11 cellular contexts compared by ENCODE assay signal in genomic region chr11:67253872-67254624, GRCh38. TPM values are rescaled to one million over a fixed set of nuclear protein-coding genes. Genes with fewer than 3 reads are reported as not detected.
DNase-seq lines count a peak whose midpoint lies in the region; ATAC-seq and TF ChIP-seq lines count a peak whose summit lies in the region.
"Had no signal": no experiment of that assay in that cellular context is flagged by ENCODE, and none has a peak within 500 bp of the region (broad histone marks: within the 10 kb centered on the region; RNA-seq: fewer than 3 reads in every experiment).

No MANE protein-coding gene starts in this region.

- H2AFZ ChIP-seq in Karpas-422 (ENCODE audit: low read length): no peak overlapping the region

- intact Hi-C loops in CD4-positive, alpha-beta T cell (cut with DNase I, micrococcal nuclease): no loop called here
- intact Hi-C loops in CD14-positive monocyte (cut with micrococcal nuclease): no loop called here

- no peaks in the 10 kb centered on the region for H3K79me2 ChIP-seq in Karpas-422 (ENCODE audit: low read length)

- H3K36me3 ChIP-seq in Karpas-422 (ENCODE audit: insufficient read depth, low read length): peaks cover 52% of the 10 kb centered on the region

- no peaks in the 10 kb centered on the region for H3K27me3 Mint-ChIP-seq in CD4-positive, alpha-beta T cell
- H3K27me3 Mint-ChIP-seq in naive B cell (no peaks in the 10 kb centered on the region), CD14-positive monocyte (ENCODE audit: low read depth in 3 of 3) (peaks cover 0 to 2% (median 2%) of the 10 kb centered on the region in 3 donors)

- no peak overlapping the region for H3K4me3 ChIP-seq in Karpas-422 (ENCODE audit: low read length)
- H3K4me3 ChIP-seq: gastroesophageal sphincter had no signal

- no peaks in the 10 kb centered on the region for H3K9me3 ChIP-seq in CD4-positive, alpha-beta T cell (ENCODE audit: control insufficient read depth, low read length)
- H3K9me3 ChIP-seq in Karpas-422 (ENCODE audit: low read length): no peaks in the 10 kb centered on the region
- H3K9me3 ChIP-seq: gastroesophageal sphincter had no signal

- TF ChIP-seq CTCF in CD4-positive, alpha-beta T cell (IDR thresholded peaks at IDR 0.05): no peak
- no peak for TF ChIP-seq CTCF in CD14-positive monocyte (IDR thresholded peaks at IDR 0.05)

- no peak for ATAC-seq in CD4-positive, alpha-beta T cell (ENCODE audit: poor library complexity)
- ATAC-seq in naive B cell (ENCODE audit: low read depth in 2 of 2) (no peak), HG02610 (IDR thresholded peaks at IDR 0.05; ENCODE audit: unreplicated experiment) (no peak), HG02763 (IDR thresholded peaks at IDR 0.05; ENCODE audit: unreplicated experiment) (no peak)

- no peaks in the 10 kb centered on the region for H3K9me2 ChIP-seq in Karpas-422 (replicated peaks; ENCODE audit: insufficient read depth, low read length)

- H3K27ac ChIP-seq in CD4-positive, alpha-beta T cell (ENCODE audit: low read depth, low read length): no peak overlapping the region
- H3K27ac ChIP-seq in Karpas-422 (ENCODE audit: low read length) (no peak overlapping the region), cingulate gyrus (ENCODE audit: low read depth, low read length) (peak overlapping the region; percentile 1)

- H3K4me2 ChIP-seq in Karpas-422 (ENCODE audit: low read depth, low read length, poor library complexity, severe bottlenecking): no peak overlapping the region

- H3K27me3 ChIP-seq in CD4-positive, alpha-beta T cell (ENCODE audit: control insufficient read depth, insufficient read depth, low read length): no peaks in the 10 kb centered on the region
- no peaks in the 10 kb centered on the region for H3K27me3 ChIP-seq in Karpas-422 (ENCODE audit: low read length)
- H3K27me3 ChIP-seq: gastroesophageal sphincter had no signal

- POLR2A ChIA-PET in CD4-positive, alpha-beta T cell (lab: Charles Lee): interaction anchor here (0.6 to 5.3 kb wide), 6 partner anchors 14 to 65 kb away, joined by 3 to 56 read pairs (median 5); partner anchors contain the start of gene ANKRD13D

- CTCF ChIA-PET in CD4-positive, alpha-beta T cell (lab: Charles Lee): interaction anchor here (0.6 to 4.7 kb wide), 8 partner anchors 8 to 173 kb away, joined by 3 to 22 read pairs (median 4); partner anchors contain the start of gene ANKRD13D

- no peak overlapping the region for H3K4me3 Mint-ChIP-seq in CD4-positive, alpha-beta T cell
- H3K4me3 Mint-ChIP-seq in naive B cell: no peak overlapping the region
- no peak overlapping the region for H3K4me3 Mint-ChIP-seq in CD14-positive monocyte

- H4K20me1 ChIP-seq in Karpas-422 (ENCODE audit: insufficient read depth, low read depth, low read length): peaks cover 6% of the 10 kb centered on the region; the same call in 1 of the 2 replicates

- H3K9ac ChIP-seq in Karpas-422 (ENCODE audit: low read length): no peak overlapping the region

- H3K9me3 Mint-ChIP-seq in CD4-positive, alpha-beta T cell: no peaks in the 10 kb centered on the region
- no peaks in the 10 kb centered on the region for H3K9me3 Mint-ChIP-seq in naive B cell
- H3K9me3 Mint-ChIP-seq in CD14-positive monocyte: no peaks in the 10 kb centered on the region

- peaks cover 12% of the 10 kb centered on the region for H3K4me1 ChIP-seq in Karpas-422 (ENCODE audit: low read length)

- peaks cover 82% of the 10 kb centered on the region for H3K36me3 Mint-ChIP-seq in CD4-positive, alpha-beta T cell (ENCODE audit: low read depth)
- H3K36me3 Mint-ChIP-seq in naive B cell (peaks cover 18 to 42% of the 10 kb centered on the region in 2 donors), CD14-positive monocyte (peaks cover 78 to 95% of the 10 kb centered on the region in 2 donors)

- DNase-seq in CD4-positive, alpha-beta T cell: no peak
- DNase-seq in Karpas-422 (peak; percentile 54), naive B cell (no peak), CD14-positive monocyte (ENCODE audit: low spot score) (no peak), NCI-H446 (lab: John Stamatoyannopoulos, UW) (no peak)
- DNase-seq: HCEC 1CT, NCI-H187 treated with DMSO at 0.1 percent for 48 hours had no signal

- H3K27ac Mint-ChIP-seq in CD4-positive, alpha-beta T cell: peak overlapping the region; percentile 57
- H3K27ac Mint-ChIP-seq in naive B cell: peak overlapping the region in 4 of 6 donors; percentile 51 to 79 (median 70)
- H3K27ac Mint-ChIP-seq in CD14-positive monocyte: peak overlapping the region in 3 of 7 donors; percentile 17 to 77 (median 27)

- H3K4me1 Mint-ChIP-seq in CD4-positive, alpha-beta T cell (ENCODE audit: low read depth): peaks cover 51% of the 10 kb centered on the region
- H3K4me1 Mint-ChIP-seq in naive B cell: peaks cover 7 to 22% (median 16%) of the 10 kb centered on the region in 3 donors
- H3K4me1 Mint-ChIP-seq in CD14-positive monocyte: peaks cover 8% of the 10 kb centered on the region

RNA-seq across cellular contexts. Expression of gene GRK2, which starts 12.2 kb away (rescaled TPM):
- 100 to 1,000 TPM; 309 to 325 TPM for total RNA-seq in CD4-positive, alpha-beta T cell
- total RNA-seq in Karpas-422 (2014; rRNA removed; shearing (Covaris generic); ENCODE audit: low replicate concordance): 94.7 and 190 TPM in 2 replicates
- polyA plus RNA-seq in naive B cell (ENCODE audit: low read depth in 6 of 6) (10 to 100 TPM; 17.9 to 63.4 (median 31.7) TPM), CD14-positive monocyte (10 to 100 TPM; 34.9 to 43.0 TPM)

RNA-seq across cellular contexts. Expression of gene ANKRD13D, which starts 35.1 kb away (rescaled TPM):
- total RNA-seq in CD4-positive, alpha-beta T cell: 100 to 1,000 TPM; 160 to 161 TPM
- total RNA-seq in Karpas-422 (2014; rRNA removed; shearing (Covaris generic); ENCODE audit: low replicate concordance): 31.3 and 91.8 TPM in 2 replicates
- polyA plus RNA-seq in naive B cell (ENCODE audit: low read depth in 6 of 6) (10 to 100 TPM in 2 of 6 donors, 1 to 10 TPM in 4; 3.5 to 18.4 (median 8.4) TPM), CD14-positive monocyte (10 to 100 TPM in 1 of 2 donors, 1 to 10 TPM in 1; 9.1 to 10.3 TPM)

RNA-seq across cellular contexts. Expression of gene SSH3, which starts 49.3 kb away (rescaled TPM):
- total RNA-seq in CD4-positive, alpha-beta T cell: 1 to 10 TPM; 8.5 to 8.8 TPM
- 0.61 and 0.82 TPM in 2 replicates for total RNA-seq in Karpas-422 (2014; rRNA removed; shearing (Covaris generic); ENCODE audit: low replicate concordance)
- under 1 TPM in 1 of 6 donors, not detected in 5; 0.18 TPM for polyA plus RNA-seq in naive B cell (ENCODE audit: low read depth in 6 of 6)
- 1 to 10 TPM; 3.6 to 5.8 TPM for polyA plus RNA-seq in CD14-positive monocyte
